Comparison of ENCODE assay signal across 1 cellular context in genomic region chr4:41633321-41633720, GRCh38.
TF ChIP-seq lines count a peak whose summit lies in the region.

No MANE protein-coding gene starts in this region.

TF ChIP-seq in GM23338, 12 proteins besides CTCF, POLR2A, EP300 and RAD21 (continued from another document):
- no peak for TF ChIP-seq ZNF462 (CRISPR knock-in tag; IDR thresholded peaks at IDR 0.05)
